In the genomic region with DNA sequence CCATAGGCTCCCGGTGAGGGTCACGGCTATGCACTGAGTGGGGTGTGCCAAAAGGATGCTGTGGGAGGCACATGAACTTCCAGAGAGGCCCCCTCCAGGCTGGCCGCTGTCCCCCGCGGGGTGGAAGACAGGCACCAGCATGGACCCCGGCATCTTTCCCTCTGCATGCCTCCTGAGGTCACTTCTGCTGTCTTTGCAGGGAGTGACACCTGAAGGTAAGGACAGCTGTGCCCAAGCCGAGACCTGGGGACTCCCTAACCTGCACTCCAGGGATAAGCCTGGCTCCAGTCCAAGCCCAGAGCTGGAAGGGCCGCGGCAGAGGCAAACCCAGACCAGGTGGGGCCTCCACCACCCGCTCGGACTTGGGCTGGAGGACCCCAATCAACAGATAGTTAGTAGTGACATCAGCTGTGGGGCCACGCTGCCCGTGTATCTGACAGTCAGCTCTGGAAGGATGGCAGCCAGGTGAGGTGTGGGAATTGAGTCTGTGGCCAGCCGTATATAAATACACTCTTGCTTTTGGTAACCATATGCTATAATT, we compare ENCODE assay signal across 19 cellular contexts.
"Had no signal": no experiment of that assay in that cellular context is flagged by ENCODE, and none has a peak within 500 bp of the region (broad histone marks: within the 10 kb centered on the region; RNA-seq: fewer than 3 reads in every experiment).

No MANE protein-coding gene starts in this region.

- H3K27ac ChIP-seq: RWPE1 had no signal

- H3K9me3 ChIP-seq: SK-N-SH had no signal

- ATAC-seq: Panc1, PC-3 had no signal

- H3K9ac ChIP-seq: SK-N-SH had no signal

- DNase-seq: KBM-7; NCI-H1092; NCI-H1105 treated with DMSO at 0.1 percent for 48 hours; NCI-H1417 treated with DMSO at 0.1 percent for 48 hours; NCI-H146; NCI-H1694 treated with DMSO at 0.1 percent for 48 hours; NCI-H1930; NCI-H2081; NCI-H2107; NCI-H2227 treated with DMSO at 0.1 percent for 48 hours; NCI-H524; NCI-H526 treated with DMSO at 0.1 percent for 48 hours; NCI-H748 treated with DMSO at 0.1 percent for 48 hours; NK-92 treated with Interleukin-12 subunit alpha and Interleukin-12 subunit beta, amount 100 ng/mL, for 24 hours; PC-3; SHP77; SK-N-SH had no signal
